ENCODE assay signal across 8 cellular contexts in genomic region chr12:57752668-57753000, GRCh38. TPM values are rescaled to one million over a fixed set of nuclear protein-coding genes. Genes with fewer than 3 reads are reported as not detected.
DNase-seq lines count a peak whose midpoint lies in the region; ATAC-seq and TF ChIP-seq lines count a peak whose summit lies in the region.

No MANE protein-coding gene starts in this region.

- peak overlapping the region; percentile 62 to 99 (median 98) for H3K27ac Mint-ChIP-seq in CD4-positive, CD25-positive, alpha-beta regulatory T cell

- peak overlapping the region; percentile 69 for H3K4me3 ChIP-seq in CD4-positive, CD25-positive, alpha-beta regulatory T cell (ENCODE audit: low read depth, low read length)
- H3K4me3 ChIP-seq in PC-3 (ENCODE audit: low read length), result peak overlapping the region; percentile 82
- peak overlapping the region; percentile 80 for H3K4me3 ChIP-seq in endocrine pancreas (ENCODE audit: control insufficient read depth, insufficient read depth, low read length)
- H3K4me3 ChIP-seq in neutrophil (ENCODE audit: low read depth in 1 of 2, low read length in 1 of 2), result peak overlapping the region; percentile 64 to 78

- no peaks in the 10 kb centered on the region for H3K9me2 ChIP-seq in PC-3 (replicated peaks; ENCODE audit: low read length)

- H3K79me2 ChIP-seq in PC-3 (ENCODE audit: low read length), result peaks cover 34% of the 10 kb centered on the region

- TF ChIP-seq CTCF in PC-3 (conservative IDR thresholded peaks at IDR 0.05; ENCODE audit: low read depth, low read length) (no peak), neutrophil (IDR thresholded peaks at IDR 0.05) (no peak)

- no peaks in the 10 kb centered on the region for H3K9me3 ChIP-seq in CD4-positive, CD25-positive, alpha-beta regulatory T cell (ENCODE audit: control insufficient read depth in 2 of 2, low read length in 2 of 2)
- H3K9me3 ChIP-seq in PC-3 (ENCODE audit: low read length) (no peaks in the 10 kb centered on the region), endocrine pancreas (ENCODE audit: control insufficient read depth, low read length) (no peaks in the 10 kb centered on the region), neutrophil (no peaks in the 10 kb centered on the region)

- no peaks in the 10 kb centered on the region for H3K9me3 Mint-ChIP-seq in CD4-positive, CD25-positive, alpha-beta regulatory T cell

- H3K27ac ChIP-seq in CD4-positive, CD25-positive, alpha-beta regulatory T cell (ENCODE audit: insufficient read depth, low read length, poor library complexity, severe bottlenecking), result peak overlapping the region; percentile 92
- H3K27ac ChIP-seq in PC-3 (ENCODE audit: low read length) (no peak overlapping the region), neutrophil (peak overlapping the region; percentile 54)

- ATAC-seq in CD4-positive, CD25-positive, alpha-beta regulatory T cell (ENCODE audit: low read depth in 2 of 2), result no peak
- ATAC-seq in PC-3 (no peak), HG03565 (IDR thresholded peaks at IDR 0.05; ENCODE audit: unreplicated experiment) (no peak)

- H3K27me3 Mint-ChIP-seq in CD4-positive, CD25-positive, alpha-beta regulatory T cell, result peaks cover 4% of the 10 kb centered on the region

- POLR2A ChIA-PET in PC-3 (lab: Charles Lee; ENCODE audit: unreplicated experiment), result interaction anchor here (0.6 kb wide), 1 partner anchor 1251 kb away, joined by 3 read pairs; no protein-coding TSS in a partner anchor

- peak overlapping the region; percentile 96 for H3K4me2 ChIP-seq in PC-3 (ENCODE audit: low read length)

- H3K36me3 ChIP-seq in CD4-positive, CD25-positive, alpha-beta regulatory T cell (ENCODE audit: control insufficient read depth, insufficient read depth, low read length), result peaks cover 20% of the 10 kb centered on the region
- H3K36me3 ChIP-seq in PC-3 (ENCODE audit: low read depth, low read length), result peaks cover 26% of the 10 kb centered on the region
- no peaks in the 10 kb centered on the region for H3K36me3 ChIP-seq in endocrine pancreas (ENCODE audit: control insufficient read depth, insufficient read depth, low read length)
- H3K36me3 ChIP-seq in neutrophil, result no peaks in the 10 kb centered on the region

- no TSS peak for BruUV-seq in PC-3 (replicated peaks; lab: Mats Ljungman, UMichigan)

- DNase-seq in CD4-positive, CD25-positive, alpha-beta regulatory T cell, result no peak
- no peak for DNase-seq in PC-3
- no peak for DNase-seq in NCI-H1092 (lab: John Stamatoyannopoulos, UW)
- DNase-seq in GM19240 (ENCODE audit: insufficient read length, low spot score), result no peak
- no peak for DNase-seq in stimulated activated CD4-positive, alpha-beta T cell treated with anti-CD3 and anti-CD28 coated beads, Interleukin-4, amount 100 ng/mL, for 1 hour

- H3K4me3 Mint-ChIP-seq in CD4-positive, CD25-positive, alpha-beta regulatory T cell, result peak overlapping the region; percentile 90 to 98 (median 93)

- H3K9ac ChIP-seq in PC-3 (ENCODE audit: low read length), result no peak overlapping the region
- H3K9ac ChIP-seq in endocrine pancreas (ENCODE audit: control insufficient read depth, insufficient read depth, low read length), result peak overlapping the region; percentile 74

- no peaks in the 10 kb centered on the region for H3K27me3 ChIP-seq in CD4-positive, CD25-positive, alpha-beta regulatory T cell (ENCODE audit: control insufficient read depth, insufficient read depth, low read length)
- H3K27me3 ChIP-seq in PC-3 (ENCODE audit: low read length) (no peaks in the 10 kb centered on the region), endocrine pancreas (ENCODE audit: control insufficient read depth, insufficient read depth, low read length) (no peaks in the 10 kb centered on the region), neutrophil (peaks cover 49% of the 10 kb centered on the region)

- H3K4me1 Mint-ChIP-seq in CD4-positive, CD25-positive, alpha-beta regulatory T cell, result peaks cover 22 to 63% (median 41%) of the 10 kb centered on the region in 4 donors

- peaks cover 10% of the 10 kb centered on the region for H3K36me3 Mint-ChIP-seq in CD4-positive, CD25-positive, alpha-beta regulatory T cell

- CTCF ChIA-PET in PC-3 (lab: Charles Lee), result no interaction called here

- peak overlapping the region; percentile 63 for H2AFZ ChIP-seq in PC-3 (ENCODE audit: low read length)

- intact Hi-C loops in PC-3 (cut with micrococcal nuclease), result no loop called here

- H4K20me1 ChIP-seq in PC-3 (ENCODE audit: low read length), result no peaks in the 10 kb centered on the region

- H3K4me1 ChIP-seq in CD4-positive, CD25-positive, alpha-beta regulatory T cell (ENCODE audit: control insufficient read depth, insufficient read depth, low read length, poor library complexity, severe bottlenecking), result peaks cover 49% of the 10 kb centered on the region
- H3K4me1 ChIP-seq in PC-3 (ENCODE audit: insufficient read depth, low read length) (peaks cover 31% of the 10 kb centered on the region), endocrine pancreas (ENCODE audit: control insufficient read depth, insufficient read depth, low read length) (peaks cover 8% of the 10 kb centered on the region), neutrophil (ENCODE audit: control insufficient read depth in 1 of 2, insufficient read depth in 1 of 2, low read depth in 1 of 2, low read length in 1 of 2) (peaks cover 36 to 42% of the 10 kb centered on the region in 2 experiments)

- no peaks in the 10 kb centered on the region for H3F3A ChIP-seq in PC-3 (ENCODE audit: low read length, unreplicated experiment)

RNA-seq across cellular contexts. Expression of gene CDK4, which starts 0.5 kb away (rescaled TPM):
- total RNA-seq in CD4-positive, CD25-positive, alpha-beta regulatory T cell, result 17.5 TPM
- polyA plus RNA-seq in CD4-positive, CD25-positive, alpha-beta regulatory T cell, result 10 to 100 TPM; 62.2 to 90.3 (median 69.7) TPM
- total RNA-seq in PC-3 (2014; rRNA removed), result 212 and 229 TPM in 2 replicates

RNA-seq across cellular contexts. Expression of gene MARCHF9, which starts 2.3 kb away (rescaled TPM):
- 35.4 TPM for total RNA-seq in CD4-positive, CD25-positive, alpha-beta regulatory T cell
- 1 to 10 TPM; 2.2 to 4.5 (median 3.8) TPM for polyA plus RNA-seq in CD4-positive, CD25-positive, alpha-beta regulatory T cell
- 9.3 and 13.4 TPM in 2 replicates for total RNA-seq in PC-3 (2014; rRNA removed)

RNA-seq across cellular contexts. Expression of gene TSPAN31, which starts 7.8 kb away (rescaled TPM):
- 8.7 TPM for total RNA-seq in CD4-positive, CD25-positive, alpha-beta regulatory T cell
- polyA plus RNA-seq in CD4-positive, CD25-positive, alpha-beta regulatory T cell, result 10 to 100 TPM; 38.4 to 48.9 (median 39.6) TPM
- 18.9 and 20.3 TPM in 2 replicates for total RNA-seq in PC-3 (2014; rRNA removed)

RNA-seq across cellular contexts. Expression of gene AGAP2, which starts 14.1 kb away (rescaled TPM):
- total RNA-seq in CD4-positive, CD25-positive, alpha-beta regulatory T cell, result 60.3 TPM
- polyA plus RNA-seq in CD4-positive, CD25-positive, alpha-beta regulatory T cell, result 1 to 10 TPM; 4.4 to 7.7 (median 5.6) TPM
- 0.23 and 0.40 TPM in 2 replicates for total RNA-seq in PC-3 (2014; rRNA removed)

RNA-seq across cellular contexts. Expression of gene CYP27B1, which starts 14.2 kb away (rescaled TPM):
- not detected for total RNA-seq in CD4-positive, CD25-positive, alpha-beta regulatory T cell
- polyA plus RNA-seq in CD4-positive, CD25-positive, alpha-beta regulatory T cell, result under 1 TPM in 2 of 4 donors, not detected in 2; 0.14 to 0.26 TPM
- 8.1 and 8.6 TPM in 2 replicates for total RNA-seq in PC-3 (2014; rRNA removed)

Comparison
In these comparisons a context has a peak if more than half of its experiments do, and no peak if none do; other contexts are left out.
1. RNA of gene CDK4, which starts 0.5 kb away (total RNA-seq): 212 to 229 TPM in PC-3; 17.5 TPM in CD4-positive, CD25-positive, alpha-beta regulatory T cell (single experiment); every median in the first group is over 10 times any median in the second.
2. Peak in every context shown above with its lines, with median percentiles within 50 percentile points of each other: H3K4me3 ChIP-seq.